Comparison of ENCODE assay signal across 17 cellular contexts in genomic region chr3:45564172-45564571, GRCh38. TPM values are rescaled to one million over a fixed set of nuclear protein-coding genes. Genes with fewer than 3 reads are reported as not detected.
DNase-seq lines count a peak whose midpoint lies in the region; ATAC-seq, FAIRE-seq and TF ChIP-seq lines count a peak whose summit lies in the region.
"Had no signal": no experiment of that assay in that cellular context is flagged by ENCODE, and none has a peak within 500 bp of the region (broad histone marks: within the 10 kb centered on the region; RNA-seq: fewer than 3 reads in every experiment).

No MANE protein-coding gene starts in this region.

- no peaks in the 10 kb centered on the region for H3K9me3 Mint-ChIP-seq in activated T-cell treated with anti-CD3 and anti-CD28 coated beads, Interleukin-2, amount 50 U/mL, for 72 hours
- H3K9me3 Mint-ChIP-seq in endothelial cell (ENCODE audit: unreplicated experiment) = no peaks in the 10 kb centered on the region

- H3K9ac ChIP-seq in KMS-11 = no peak overlapping the region

- H3K79me2 ChIP-seq in KMS-11 (ENCODE audit: insufficient read depth, low read depth) = no peaks in the 10 kb centered on the region

- no peak overlapping the region for H3K27ac Mint-ChIP-seq in activated T-cell treated with anti-CD3 and anti-CD28 coated beads, Interleukin-2, amount 50 U/mL, for 72 hours
- no peak overlapping the region for H3K27ac Mint-ChIP-seq in endothelial cell (ENCODE audit: unreplicated experiment)

- H3K4me3 Mint-ChIP-seq in activated T-cell treated with anti-CD3 and anti-CD28 coated beads, Interleukin-2, amount 50 U/mL, for 72 hours = no peak overlapping the region
- no peak overlapping the region for H3K4me3 Mint-ChIP-seq in endothelial cell (ENCODE audit: unreplicated experiment)

- no peaks in the 10 kb centered on the region for H3K27me3 ChIP-seq in KMS-11 (ENCODE audit: insufficient read depth, low read depth)
- H3K27me3 ChIP-seq: pancreas, testis had no signal

- H3K4me3 ChIP-seq in KMS-11 (IDR thresholded peaks at IDR 0.05; ENCODE audit: insufficient read depth, low read depth, low read length) = no peak overlapping the region
- H3K4me3 ChIP-seq: mucosa of descending colon, pancreas, testis had no signal

- TF ChIP-seq CTCF in KMS-11 (conservative IDR thresholded peaks at IDR 0.05; ENCODE audit: low read depth, low read length) (no peak), endothelial cell (IDR thresholded peaks at IDR 0.05; ENCODE audit: unreplicated experiment) (no peak), D721Med (IDR thresholded peaks at IDR 0.05; ENCODE audit: insufficient read depth, missing control alignments) (no peak)

- DNase-seq in GM12891 (ENCODE audit: insufficient read length, low spot score) (no peak), retina (no peak), endothelial cell (ENCODE audit: low spot score) (no peak), D721Med (ENCODE audit: insufficient read length, low spot score) (no peak)
- no peak for DNase-seq in activated T-cell treated with anti-CD3 and anti-CD28 coated beads, Interleukin-2, amount 50 U/mL, for 72 hours
- DNase-seq: ACHN; cerebellar nuclear complex; kidney glomerular epithelial cell; mucosa of descending colon; pancreas; stimulated activated CD4-positive, alpha-beta T cell treated with anti-CD3 and anti-CD28 coated beads, Interleukin-12 subunit alpha, Interleukin-12 subunit beta, amount 100 ng/mL, for 4 hours; testis had no signal

- peaks cover 26% of the 10 kb centered on the region for H3K4me1 Mint-ChIP-seq in activated T-cell treated with anti-CD3 and anti-CD28 coated beads, Interleukin-2, amount 50 U/mL, for 72 hours (ENCODE audit: low read depth)
- H3K4me1 Mint-ChIP-seq in endothelial cell (ENCODE audit: unreplicated experiment) = peaks cover 27% of the 10 kb centered on the region

- H3K27me3 Mint-ChIP-seq in activated T-cell treated with anti-CD3 and anti-CD28 coated beads, Interleukin-2, amount 50 U/mL, for 72 hours (ENCODE audit: low read depth) = no peaks in the 10 kb centered on the region
- no peaks in the 10 kb centered on the region for H3K27me3 Mint-ChIP-seq in endothelial cell (ENCODE audit: unreplicated experiment)

- ATAC-seq in GM19455 (IDR thresholded peaks at IDR 0.05; ENCODE audit: unreplicated experiment) = peak; percentile 79
- ATAC-seq in HG02840 (IDR thresholded peaks at IDR 0.05; ENCODE audit: low FRiP score, unreplicated experiment) = peak; percentile 55
- no peak for ATAC-seq in activated T-cell treated with anti-CD3 and anti-CD28 coated beads, Interleukin-2, amount 50 U/mL, for 72 hours (replicated peaks in 1 of 2)
- ATAC-seq: mucosa of descending colon, pancreas had no signal

- TF ChIP-seq POLR2A in GM12891 (IDR thresholded peaks at IDR 0.05; ENCODE audit: low read depth, low read length) = no peak

- H3K4me1 ChIP-seq in KMS-11 (ENCODE audit: low read depth, poor library complexity, severe bottlenecking) = peaks cover 72% of the 10 kb centered on the region

- H2AFZ ChIP-seq in KMS-11 (ENCODE audit: low read depth) = no peak overlapping the region

- FAIRE-seq in GM12891 (lab: Jason Lieb, UNC) (peak; percentile 89), D721Med (lab: Jason Lieb, UNC) (no peak)
- FAIRE-seq: endothelial cell of umbilical vein, HTR-8/SVneo, pancreas had no signal

- H3K27ac ChIP-seq in KMS-11 = peak overlapping the region; percentile 66
- H3K27ac ChIP-seq: pancreas, testis had no signal

- no peaks in the 10 kb centered on the region for H4K20me1 ChIP-seq in KMS-11 (ENCODE audit: insufficient read depth)

- no peaks in the 10 kb centered on the region for H3K36me3 ChIP-seq in KMS-11 (ENCODE audit: insufficient read depth)
- H3K36me3 ChIP-seq: pancreas had no signal

- H3K4me2 ChIP-seq in KMS-11 = peak overlapping the region; percentile 91

- H3K36me3 Mint-ChIP-seq in activated T-cell treated with anti-CD3 and anti-CD28 coated beads, Interleukin-2, amount 50 U/mL, for 72 hours (ENCODE audit: insufficient read depth in 2 of 2) = no peaks in the 10 kb centered on the region
- peaks cover 3% of the 10 kb centered on the region for H3K36me3 Mint-ChIP-seq in endothelial cell (ENCODE audit: low read depth, unreplicated experiment)

TF ChIP-seq in GM12891, 5 proteins besides CTCF, POLR2A, EP300 and RAD21:
- TF ChIP-seq PAX5 (IDR thresholded peaks at IDR 0.05; ENCODE audit: insufficient read depth, low read length, severe bottlenecking) = no peak

RNA-seq across cellular contexts. Expression of gene LIMD1, which starts 30.4 kb away (rescaled TPM):
- 13.0 TPM for polyA plus RNA-seq in GM12891 (2012; ENCODE audit: low read depth, missing spikeins)
- total RNA-seq in activated T-cell treated with anti-CD3 and anti-CD28 coated beads, Interleukin-2, amount 50 U/mL, for 72 hours = 10 to 100 TPM; 32.3 to 33.7 TPM
- 56.1 TPM for total RNA-seq in endothelial cell (ENCODE audit: unreplicated experiment)

Comparison
In these comparisons a context has a peak if more than half of its experiments do, and no peak if none do; other contexts are left out.
1. ATAC-seq: peak in GM19455 (single experiment) and HG02840 (single experiment); none in activated T-cell treated with anti-CD3 and anti-CD28 coated beads, Interleukin-2, amount 50 U/mL, for 72 hours (0 of 2).